Comparison of ENCODE assay signal across 9 cellular contexts in the genomic region with DNA sequence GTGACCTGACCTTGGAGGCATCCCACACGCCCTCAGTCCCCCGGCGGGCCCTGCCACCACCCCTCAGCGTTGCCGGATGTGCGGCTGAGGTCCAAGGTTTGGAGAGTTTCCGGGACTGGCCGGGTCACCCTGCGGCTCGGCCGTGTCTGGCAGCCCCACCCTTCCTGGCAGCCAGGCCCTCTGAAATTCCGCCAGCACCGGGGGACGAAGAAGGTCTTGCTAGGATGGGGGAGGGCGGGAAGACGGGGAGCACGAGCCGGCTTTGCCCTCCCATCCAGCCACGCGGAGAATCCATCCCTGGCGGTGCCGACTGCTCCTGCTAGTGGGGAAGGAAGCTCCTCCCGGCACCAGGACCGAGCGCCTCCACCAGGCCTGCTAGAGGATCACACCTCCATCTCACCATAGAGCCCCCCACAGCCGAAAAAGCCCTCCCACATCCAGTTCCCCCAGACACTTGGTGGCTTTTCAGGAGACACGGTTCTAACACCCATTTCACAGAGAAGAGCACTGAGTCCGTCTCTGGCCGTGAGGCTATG.
DNase-seq lines count a peak whose midpoint lies in the region; ATAC-seq and TF ChIP-seq lines count a peak whose summit lies in the region.
"Had no signal": no experiment of that assay in that cellular context is flagged by ENCODE, and none has a peak within 500 bp of the region (broad histone marks: within the 10 kb centered on the region; RNA-seq: fewer than 3 reads in every experiment).

No MANE protein-coding gene starts in this region.

- TF ChIP-seq CTCF in adrenal gland (IDR thresholded peaks at IDR 0.05): peak; percentile 22 to 80 (median 75)
- peak; percentile 26 for TF ChIP-seq CTCF in hepatocyte (IDR thresholded peaks at IDR 0.05; ENCODE audit: poor library complexity)

- no peak for ATAC-seq in HG02970 (IDR thresholded peaks at IDR 0.05; ENCODE audit: low FRiP score, unreplicated experiment)
- no peak for ATAC-seq in GM19452 (IDR thresholded peaks at IDR 0.05; ENCODE audit: unreplicated experiment)

- TF ChIP-seq POLR2A in adrenal gland (IDR thresholded peaks at IDR 0.05): peak in 1 of 2 donors; percentile 58

- H3K36me3 ChIP-seq in adrenal gland (replicated peaks in 1 of 2) (no peaks in the 10 kb centered on the region), hepatocyte (replicated peaks; ENCODE audit: insufficient read depth, low read depth) (no peaks in the 10 kb centered on the region), rectal smooth muscle tissue (ENCODE audit: control insufficient read depth, insufficient read depth, low read length) (no peaks in the 10 kb centered on the region)
- H3K36me3 ChIP-seq: vagina had no signal

- WGBS in adrenal gland, 4 donors: 5 to 11% (median 7%) methylated on average over 7 to 29 of the region's 29 CpGs
- WGBS in hepatocyte (ENCODE audit: low lambda C conversion rate, missing lambda C conversion rate): 73% methylated on average over 28 of the region's 29 CpGs

- H3K9ac ChIP-seq in rectal smooth muscle tissue (ENCODE audit: low read length): peak overlapping the region; percentile 36

- H3K4me1 ChIP-seq in adrenal gland (replicated peaks in 1 of 2) (peaks cover 48 to 81% of the 10 kb centered on the region in 2 donors), hepatocyte (ENCODE audit: insufficient read depth) (peaks cover 37% of the 10 kb centered on the region), rectal smooth muscle tissue (ENCODE audit: control insufficient read depth, insufficient read depth, low read length) (peaks cover 43% of the 10 kb centered on the region)

- peak overlapping the region; percentile 88 to 100 (median 94) for H3K27ac ChIP-seq in adrenal gland
- no peak overlapping the region for H3K27ac ChIP-seq in hepatocyte
- peak overlapping the region; percentile 90 for H3K27ac ChIP-seq in rectal smooth muscle tissue (ENCODE audit: low read depth, low read length)

- no peak overlapping the region for H2AFZ ChIP-seq in hepatocyte

- no peaks in the 10 kb centered on the region for H4K20me1 ChIP-seq in hepatocyte (ENCODE audit: insufficient read depth, poor library complexity, severe bottlenecking)

- H3K9me3 ChIP-seq in adrenal gland (replicated peaks in 1 of 3): no peaks in the 10 kb centered on the region
- no peaks in the 10 kb centered on the region for H3K9me3 ChIP-seq in hepatocyte (ENCODE audit: low read depth)
- H3K9me3 ChIP-seq: vagina had no signal

- peak; percentile 15 for DNase-seq in ELR (ENCODE audit: low read depth)
- DNase-seq in adrenal gland: peak; percentile 91 to 98 (median 96)
- peak; percentile 37 for DNase-seq in hepatocyte (ENCODE audit: low spot score)
- no peak for DNase-seq in foreskin melanocyte
- DNase-seq in activated CD4-positive, alpha-beta T cell treated with anti-CD3 and anti-CD28 coated beads, Interleukin-2, amount 50 U/mL, for 48 hours: no peak

- no peak overlapping the region for H3K4me2 ChIP-seq in hepatocyte

- intact Hi-C loops in adrenal gland (cut with DNase I): loop anchor here in 1 of 2 donors (5.0 kb wide), 2 partner anchors 43 to 127 kb away; no protein-coding TSS in a partner anchor

- peak overlapping the region in 1 of 4 donors; percentile 10 for H3K4me3 ChIP-seq in adrenal gland
- no peak overlapping the region for H3K4me3 ChIP-seq in hepatocyte
- peak overlapping the region; percentile 17 for H3K4me3 ChIP-seq in rectal smooth muscle tissue (ENCODE audit: low read length)

- no peaks in the 10 kb centered on the region for H3K9me2 ChIP-seq in hepatocyte (replicated peaks; ENCODE audit: insufficient read depth)

- H3K27me3 ChIP-seq in adrenal gland: no peaks in the 10 kb centered on the region
- H3K27me3 ChIP-seq in hepatocyte: no peaks in the 10 kb centered on the region
- H3K27me3 ChIP-seq in rectal smooth muscle tissue (ENCODE audit: control insufficient read depth, insufficient read depth, low read length): no peaks in the 10 kb centered on the region
- H3K27me3 ChIP-seq: vagina had no signal

- H3K79me2 ChIP-seq in hepatocyte: no peaks in the 10 kb centered on the region

Comparison
In these comparisons a context has a peak if more than half of its experiments do, and no peak if none do; other contexts are left out.
1. DNase-seq: peak in ELR (single experiment), adrenal gland (7 of 7) and hepatocyte (single experiment); none in foreskin melanocyte (single experiment) and activated CD4-positive, alpha-beta T cell treated with anti-CD3 and anti-CD28 coated beads, Interleukin-2, amount 50 U/mL, for 48 hours (0 of 2).